ENCODE assay signal across 26 cellular contexts in genomic region chr10:95306851-95307250, GRCh38.
"Had no signal": no experiment of that assay in that cellular context is flagged by ENCODE, and none has a peak within 500 bp of the region (broad histone marks: within the 10 kb centered on the region; RNA-seq: fewer than 3 reads in every experiment).

No MANE protein-coding gene starts in this region.

- H3K36me3 ChIP-seq: left ventricle myocardium inferior, pancreas, prostate gland, stomach, thoracic aorta, upper lobe of right lung had no signal

- H3K79me2 ChIP-seq: hepatocyte had no signal

- DNase-seq: heart right ventricle; islet precursor cell; left ventricle myocardium inferior; naive thymus-derived CD8-positive, alpha-beta T cell; nucleus accumbens; pancreas; posterior cingulate gyrus; retina; right cardiac atrium; stimulated activated CD4-positive, alpha-beta T cell treated with anti-CD3 and anti-CD28 coated beads, Interleukin-12 subunit alpha, Interleukin-12 subunit beta, amount 100 ng/mL, for 4 hours; stimulated activated CD4-positive, alpha-beta T cell treated with anti-CD3 and anti-CD28 coated beads, Interleukin-15, amount 100 ng/mL, for 24 hours; stimulated activated CD4-positive, alpha-beta T cell treated with anti-CD3 and anti-CD28 coated beads, Interleukin-2, amount 100 ng/mL, for 24 hours; stimulated activated CD4-positive, alpha-beta T cell treated with anti-CD3 and anti-CD28 coated beads, Interleukin-4, amount 100 ng/mL, for 1 hour; stimulated activated naive B cell treated with anti-CD40 and anti-IgM and Interleukin-4, amounts not matched to agents 10 μg/mL and 1 μg/mL and 100 μg/mL, for 72 hours; stimulated activated naive CD8-positive, alpha-beta T cell treated with anti-CD3 and anti-CD28 coated beads, Interleukin-15, Interleukin-2, amounts not matched to agents 100 U/mL and 50 U/mL, for 24 hours; stomach; upper lobe of right lung had no signal

- H3K4me3 ChIP-seq: heart right ventricle, hepatocyte, left ventricle myocardium inferior, lung, pancreas, prostate gland, skin epidermis, stomach, thoracic aorta, tibial nerve, upper lobe of right lung had no signal

- H2AFZ ChIP-seq: hepatocyte had no signal

- H3K4me1 ChIP-seq: prostate gland had no signal

- H3K27me3 Mint-ChIP-seq: stimulated activated naive B cell treated with anti-CD40 and anti-IgM and Interleukin-4, amounts not matched to agents 10 μg/mL and 1 μg/mL and 100 μg/mL, for 72 hours had no signal

- H3K36me3 Mint-ChIP-seq: naive thymus-derived CD8-positive, alpha-beta T cell; stimulated activated naive B cell treated with anti-CD40 and anti-IgM and Interleukin-4, amounts not matched to agents 10 μg/mL and 1 μg/mL and 100 μg/mL, for 72 hours had no signal

- H3K4me2 ChIP-seq: hepatocyte had no signal

- H3K27ac Mint-ChIP-seq: naive thymus-derived CD8-positive, alpha-beta T cell; nephron; stimulated activated naive B cell treated with anti-CD40 and anti-IgM and Interleukin-4, amounts not matched to agents 10 μg/mL and 1 μg/mL and 100 μg/mL, for 72 hours had no signal

- H3K4me3 Mint-ChIP-seq: naive thymus-derived CD8-positive, alpha-beta T cell; nephron; neural crest cell; stimulated activated naive B cell treated with anti-CD40 and anti-IgM and Interleukin-4, amounts not matched to agents 10 μg/mL and 1 μg/mL and 100 μg/mL, for 72 hours had no signal

- ATAC-seq: heart right ventricle; naive thymus-derived CD8-positive, alpha-beta T cell; right cardiac atrium; sciatic nerve; stimulated activated naive B cell treated with anti-CD40 and anti-IgM and Interleukin-4, amounts not matched to agents 10 μg/mL and 1 μg/mL and 100 μg/mL, for 72 hours; stimulated activated naive CD8-positive, alpha-beta T cell treated with anti-CD3 and anti-CD28 coated beads, Interleukin-15, Interleukin-2, amounts not matched to agents 100 U/mL and 50 U/mL, for 24 hours; upper lobe of right lung had no signal

- H3K9me3 Mint-ChIP-seq: naive thymus-derived CD8-positive, alpha-beta T cell; nephron; neural crest cell; stimulated activated naive B cell treated with anti-CD40 and anti-IgM and Interleukin-4, amounts not matched to agents 10 μg/mL and 1 μg/mL and 100 μg/mL, for 72 hours had no signal

- H3K27ac ChIP-seq: heart right ventricle, hepatocyte, left ventricle myocardium inferior, pancreas, prostate gland, skin epidermis, upper lobe of right lung had no signal

- H3K27me3 ChIP-seq: heart right ventricle, hepatocyte, pancreas, stomach, tibial nerve, upper lobe of right lung had no signal

- H3K4me1 Mint-ChIP-seq: neural crest cell had no signal

- H3K9me3 ChIP-seq: heart right ventricle, left ventricle myocardium inferior, pancreas, prostate gland, stomach, thoracic aorta, tibial nerve, upper lobe of right lung had no signal
